Comparison of ENCODE assay signal across 1 cellular context in the genomic region with DNA sequence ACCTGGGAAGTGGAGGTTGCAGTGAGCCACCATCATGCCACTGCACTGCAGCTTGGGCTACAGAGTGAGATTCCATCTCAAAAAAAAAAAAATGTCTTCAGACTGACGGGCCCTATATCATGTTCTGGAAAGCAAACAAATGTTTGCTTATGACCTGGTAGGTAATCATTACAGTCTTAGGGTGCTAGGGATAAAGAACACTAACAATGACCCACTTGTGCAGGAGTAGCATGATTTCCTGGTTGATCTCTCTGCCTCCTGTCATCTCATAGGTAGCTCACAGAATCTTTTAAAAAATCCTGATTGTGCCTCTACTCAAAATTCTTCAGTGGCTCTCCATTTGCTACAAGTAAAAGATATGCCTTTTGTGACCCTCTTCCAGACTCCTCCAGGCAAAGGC.
TF ChIP-seq lines count a peak whose summit lies in the region.

No MANE protein-coding gene starts in this region.

TF ChIP-seq in SK-N-SH treated with all-trans-retinoic acid at 6 μM for 48 hours, 23 proteins besides CTCF, POLR2A, EP300 and RAD21 (continued from another document):
- no peak for TF ChIP-seq TSHZ2 (CRISPR knock-in tag; IDR thresholded peaks at IDR 0.05)
- no peak for TF ChIP-seq ZFP3 (CRISPR knock-in tag; IDR thresholded peaks at IDR 0.05)
- no peak for TF ChIP-seq RARB (CRISPR knock-in tag; IDR thresholded peaks at IDR 0.05)
- no peak for TF ChIP-seq OSR1 (CRISPR knock-in tag; IDR thresholded peaks at IDR 0.05)
- no peak for TF ChIP-seq SNAI2 (CRISPR knock-in tag; IDR thresholded peaks at IDR 0.05)
- TF ChIP-seq ZNF70 (CRISPR knock-in tag; IDR thresholded peaks at IDR 0.05), result no peak
